ENCODE assay signal across 8 cellular contexts in genomic region chr1:155206891-155207577, GRCh38. TPM values are rescaled to one million over a fixed set of nuclear protein-coding genes. Genes with fewer than 3 reads are reported as not detected.
A peak's percentile ranks its signal among the peaks of the same experiment; 100 is the strongest.
DNase-seq lines count a peak whose midpoint lies in the region; ATAC-seq and TF ChIP-seq lines count a peak whose summit lies in the region.

No MANE protein-coding gene starts in this region.

- peaks cover 33% of the 10 kb centered on the region for H3K4me1 ChIP-seq in DND-41 (ENCODE audit: insufficient read depth, low read length)
- peaks cover 28% of the 10 kb centered on the region for H3K4me1 ChIP-seq in Loucy (ENCODE audit: insufficient read depth, low read length, poor library complexity, severe bottlenecking)

- ATAC-seq in DND-41 (ENCODE audit: insufficient read depth, low read depth) (peak; percentile 63), GM21786 (IDR thresholded peaks at IDR 0.05; ENCODE audit: unreplicated experiment) (no peak)
- ATAC-seq in stimulated activated naive CD8-positive, alpha-beta T cell treated with anti-CD3 and anti-CD28 coated beads, Interleukin-15, Interleukin-2, amounts not matched to agents 100 U/mL and 50 U/mL, for 24 hours: peak; percentile 39

- TF ChIP-seq CTCF in DND-41 (IDR thresholded peaks at IDR 0.05; ENCODE audit: borderline replicate concordance, extremely low read depth, low read length, poor library complexity, severe bottlenecking): peak; percentile 89
- peak; percentile 94 for TF ChIP-seq CTCF in Loucy (conservative IDR thresholded peaks at IDR 0.05; ENCODE audit: low read length)
- TF ChIP-seq CTCF in fibroblast of pulmonary artery (IDR thresholded peaks at IDR 0.05; ENCODE audit: low read length, missing control alignments): peak; percentile 94
- TF ChIP-seq CTCF in nephron progenitor cell (IDR thresholded peaks at IDR 0.05): peak; percentile 74

- H3K9ac ChIP-seq in DND-41 (ENCODE audit: low read depth, low read length) (peak overlapping the region; percentile 14; the same call in 1 of the 2 replicates), Loucy (ENCODE audit: low read depth, low read length, poor library complexity, severe bottlenecking) (peak overlapping the region; percentile 81)

- H3K9me3 Mint-ChIP-seq in nephron progenitor cell: no peaks in the 10 kb centered on the region

- H3K4me3 ChIP-seq in DND-41 (ENCODE audit: low read depth in 1 of 2, low read length in 2 of 2): no peak overlapping the region; a peak in 1 of 4 replicates
- no peak overlapping the region for H3K4me3 ChIP-seq in Loucy (ENCODE audit: low read length, poor library complexity, severe bottlenecking)
- peak overlapping the region; percentile 98 for H3K4me3 ChIP-seq in fibroblast of pulmonary artery (replicated peaks; ENCODE audit: low read depth, low read length)

- H3K79me2 ChIP-seq in DND-41 (ENCODE audit: insufficient read depth, low read length) (peaks cover 17% of the 10 kb centered on the region), Loucy (ENCODE audit: insufficient read depth, low read length) (peaks cover 16% of the 10 kb centered on the region)

- H3K9me2 ChIP-seq in Loucy (replicated peaks; ENCODE audit: low read depth, low read length): no peaks in the 10 kb centered on the region

- no peaks in the 10 kb centered on the region for H3F3A ChIP-seq in Loucy (ENCODE audit: low read depth)

- no peaks in the 10 kb centered on the region for H3K27me3 Mint-ChIP-seq in nephron progenitor cell (ENCODE audit: low read depth, poor library complexity)

- H3K36me3 ChIP-seq in DND-41 (ENCODE audit: insufficient read depth, low read length) (peaks cover 6% of the 10 kb centered on the region), Loucy (ENCODE audit: insufficient read depth, low read length) (no peaks in the 10 kb centered on the region)

- H2AFZ ChIP-seq in DND-41 (ENCODE audit: low read depth, low read length) (peak overlapping the region; percentile 51), Loucy (ENCODE audit: low read length) (no peak overlapping the region)

- H3K27me3 ChIP-seq in DND-41 (ENCODE audit: insufficient read depth, low read length, poor library complexity) (no peaks in the 10 kb centered on the region), Loucy (ENCODE audit: insufficient read depth, low read length, poor library complexity, severe bottlenecking) (no peaks in the 10 kb centered on the region)

- peak overlapping the region; percentile 95 for H3K27ac Mint-ChIP-seq in nephron progenitor cell

- H3K27ac ChIP-seq in DND-41 (ENCODE audit: low read length): peak overlapping the region; percentile 38; the same call in 1 of the 2 replicates

- peak overlapping the region; percentile 51 for H3K4me2 ChIP-seq in DND-41 (ENCODE audit: insufficient read depth, low read length)
- H3K4me2 ChIP-seq in Loucy (ENCODE audit: low read depth, low read length, poor library complexity, severe bottlenecking): peak overlapping the region; percentile 99

- peaks cover 5% of the 10 kb centered on the region for H3K36me3 Mint-ChIP-seq in nephron progenitor cell (ENCODE audit: low read depth)

- no peaks in the 10 kb centered on the region for H3K9me3 ChIP-seq in DND-41 (ENCODE audit: insufficient read depth, low read length, severe bottlenecking)
- H3K9me3 ChIP-seq in Loucy (ENCODE audit: insufficient read depth, low read depth, low read length): no peaks in the 10 kb centered on the region

- peaks cover 39% of the 10 kb centered on the region for H3K4me1 Mint-ChIP-seq in nephron progenitor cell

- peak overlapping the region; percentile 93 for H3K4me3 Mint-ChIP-seq in nephron progenitor cell

- DNase-seq in DND-41 (peak; percentile 88), RPMI7951 (ENCODE audit: low read depth) (peak; percentile 74), fibroblast of pulmonary artery (ENCODE audit: low read depth) (peak; percentile 84), nephron progenitor cell (peak; percentile 90)
- DNase-seq in activated T-helper 1 cell treated with anti-CD3 and anti-CD28 coated beads, Interleukin-2, amount 50 U/mL, for 16 hours (ENCODE audit: low read depth in 1 of 2, low spot score in 1 of 2): peak; percentile 82 to 91
- peak; percentile 95 for DNase-seq in stimulated activated naive CD8-positive, alpha-beta T cell treated with anti-CD3 and anti-CD28 coated beads, Interleukin-15, Interleukin-2, amounts not matched to agents 100 U/mL and 50 U/mL, for 24 hours

- no peaks in the 10 kb centered on the region for H4K20me1 ChIP-seq in DND-41 (ENCODE audit: insufficient read depth, low read length)
- no peaks in the 10 kb centered on the region for H4K20me1 ChIP-seq in Loucy (ENCODE audit: insufficient read depth, low read length, poor library complexity, severe bottlenecking)

RNA-seq across cellular contexts. Expression of gene THBS3, which starts 0.7 kb away (rescaled TPM):
- total RNA-seq in RPMI7951 (2014; rRNA removed; shearing (Covaris generic)): 4.1 and 8.1 TPM in 2 replicates

RNA-seq across cellular contexts. Expression of gene MTX1, which starts 1.5 kb away (rescaled TPM):
- total RNA-seq in RPMI7951 (2014; rRNA removed; shearing (Covaris generic)): 88.3 and 97.7 TPM in 2 replicates

RNA-seq across cellular contexts. Expression of gene TRIM46, which starts 33.4 kb away (rescaled TPM):
- 2.3 and 2.9 TPM in 2 replicates for total RNA-seq in RPMI7951 (2014; rRNA removed; shearing (Covaris generic))

RNA-seq across cellular contexts. Expression of gene KRTCAP2, which starts 33.9 kb away (rescaled TPM):
- total RNA-seq in RPMI7951 (2014; rRNA removed; shearing (Covaris generic)): 169 and 172 TPM in 2 replicates

RNA-seq across cellular contexts. Expression of gene ENTREP3, which starts 48.2 kb away (rescaled TPM):
- 3.2 and 4.2 TPM in 2 replicates for total RNA-seq in RPMI7951 (2014; rRNA removed; shearing (Covaris generic))
